41 cellular contexts compared by ENCODE assay signal in the genomic region with DNA sequence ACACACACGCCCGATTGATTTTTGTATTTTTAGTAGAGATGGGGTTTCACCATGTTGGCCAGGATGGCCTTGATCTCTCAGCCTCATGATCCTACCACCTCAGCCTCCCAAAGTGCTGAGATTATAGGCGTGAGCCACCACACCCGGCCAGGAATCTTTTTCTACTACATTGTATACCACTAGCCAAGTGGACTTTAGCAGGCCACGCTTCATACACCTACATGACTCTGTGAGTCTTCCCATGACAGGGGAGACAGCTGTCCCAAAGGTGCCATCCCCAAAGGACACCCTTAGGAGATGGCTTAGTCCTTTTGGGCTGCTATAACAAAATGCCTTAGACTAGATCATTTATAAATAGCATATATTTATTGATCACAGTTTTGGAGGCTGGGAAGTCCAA. TPM values are rescaled to one million over a fixed set of nuclear protein-coding genes. Genes with fewer than 3 reads are reported as not detected.
"Had no signal": no experiment of that assay in that cellular context is flagged by ENCODE, and none has a peak within 500 bp of the region (broad histone marks: within the 10 kb centered on the region; RNA-seq: fewer than 3 reads in every experiment).

No MANE protein-coding gene starts in this region.

- H3K27ac ChIP-seq: adrenal gland, ascending aorta, body of pancreas, brain microvascular endothelial cell, breast epithelium, cardiac muscle cell had no signal

- H3K4me1 ChIP-seq: adrenal gland, ascending aorta, breast epithelium had no signal

- H3K36me3 ChIP-seq: adrenal gland, ascending aorta, brain microvascular endothelial cell, breast epithelium, cardiac muscle cell had no signal

- DNase-seq: activated effector memory CD4-positive, alpha-beta T cell treated with anti-CD3 and anti-CD28 coated beads, Interleukin-2, amount 50 U/mL, for 16 hours; activated gamma-delta T cell; activated gamma-delta T cell treated with Interleukin-2 at 50 U/mL for 16 hours; activated naive CD4-positive, alpha-beta T cell; activated naive CD4-positive, alpha-beta T cell treated with anti-CD3 and anti-CD28 coated beads for 36 hours; activated naive CD4-positive, alpha-beta T cell treated with anti-CD3 and anti-CD28 coated beads, Interleukin-2, amount 10 ng/mL, durations not matched to agents 7 days and 5 days; activated naive CD4-positive, alpha-beta T cell treated with anti-CD3 and anti-CD28 coated beads, Interleukin-2, amount 50 U/mL, for 16 hours; activated naive CD4-positive, alpha-beta T cell treated with Interleukin-2 at 50 U/mL for 16 hours; activated naive CD8-positive, alpha-beta T cell treated with anti-CD3 and anti-CD28 coated beads for 36 hours; activated naive CD8-positive, alpha-beta T cell treated with anti-CD3 and anti-CD28 coated beads, Interleukin-2, amount 10 ng/mL, durations not matched to agents 7 days and 5 days; activated naive CD8-positive, alpha-beta T cell treated with anti-CD3 and anti-CD28 coated beads, Interleukin-2, amount 50 U/mL, for 24 hours; activated T-cell treated with anti-CD3 and anti-CD28 coated beads for 4 hours; activated T-cell treated with anti-CD3 and anti-CD28 coated beads, Interleukin-2, amount 50 U/mL, for 1 hour; activated T-cell treated with anti-CD3 and anti-CD28 coated beads, Interleukin-2, amount 50 U/mL, for 24 hours; activated T-cell treated with anti-CD3 and anti-CD28 coated beads, Interleukin-2, amount 50 U/mL, for 4 hours; activated T-cell treated with anti-CD3 and anti-CD28 coated beads, Interleukin-2, amount 50 U/mL, for 48 hours; activated T-cell treated with anti-CD3 and anti-CD28 coated beads, Interleukin-2, amount 50 U/mL, for 72 hours; adrenal gland; amniotic stem cell; amygdala; anterior cingulate cortex; body of pancreas; brain microvascular endothelial cell; caudate nucleus; central memory CD4-positive, alpha-beta T cell; cerebellar nuclear complex had no signal

- H3K27me3 ChIP-seq: adrenal gland, ascending aorta, body of pancreas, brain microvascular endothelial cell, breast epithelium, cardiac muscle cell had no signal

- ATAC-seq: activated naive CD4-positive, alpha-beta T cell treated with anti-CD3 and anti-CD28 coated beads, Interleukin-2, amount 50 U/mL, for 72 hours; activated naive CD8-positive, alpha-beta T cell treated with anti-CD3 and anti-CD28 coated beads, Interleukin-2, amount 50 U/mL, for 24 hours; activated T-cell treated with anti-CD3 and anti-CD28 coated beads, Interleukin-2, amount 50 U/mL, for 4 hours; activated T-cell treated with anti-CD3 and anti-CD28 coated beads, Interleukin-2, amount 50 U/mL, for 72 hours; activated T-helper 17 cell treated with anti-CD3 and anti-CD28 coated beads, Interleukin-2, amount 50 U/mL, for 72 hours; body of pancreas had no signal

- H3K27ac Mint-ChIP-seq: activated naive CD4-positive, alpha-beta T cell treated with anti-CD3 and anti-CD28 coated beads for 36 hours; activated naive CD4-positive, alpha-beta T cell treated with anti-CD3 and anti-CD28 coated beads, Interleukin-2, amount 10 ng/mL, durations not matched to agents 7 days and 5 days; activated naive CD4-positive, alpha-beta T cell treated with anti-CD3 and anti-CD28 coated beads, Interleukin-2, amount 50 U/mL, for 24 hours; activated naive CD4-positive, alpha-beta T cell treated with anti-CD3 and anti-CD28 coated beads, Interleukin-2, amount 50 U/mL, for 72 hours; activated naive CD8-positive, alpha-beta T cell; activated naive CD8-positive, alpha-beta T cell treated with anti-CD3 and anti-CD28 coated beads for 36 hours; activated naive CD8-positive, alpha-beta T cell treated with anti-CD3 and anti-CD28 coated beads, Interleukin-2, amount 10 ng/mL, durations not matched to agents 7 days and 5 days; activated naive CD8-positive, alpha-beta T cell treated with anti-CD3 and anti-CD28 coated beads, Interleukin-2, amount 50 U/mL, for 24 hours; activated T-cell treated with anti-CD3 and anti-CD28 coated beads, Interleukin-2, amount 50 U/mL, for 24 hours; activated T-cell treated with anti-CD3 and anti-CD28 coated beads, Interleukin-2, amount 50 U/mL, for 72 hours; activated T-helper 1 cell treated with anti-CD3 and anti-CD28 coated beads, Interleukin-12 subunit alpha, Interleukin-12 subunit beta, Interleukin-2, Interleukin-4 antibody, amounts not matched to agents 30 ng/mL and 10 ng/mL and 1 ng/mL, durations not matched to agents 14 hours and 24 hours and 36 hours; activated T-helper 17 cell treated with anti-CD3 and anti-CD28 coated beads, Interleukin-2, amount 50 U/mL, for 72 hours; activated T-helper 2 cell treated with anti-CD3 and anti-CD28 coated beads, Interferon-gamma antibody, Interleukin-2, Interleukin-4, amounts not matched to agents 10 μg/mL and 5 μg/mL and 100 μg/mL, durations not matched to agents 14 hours and 24 hours and 36 hours; brain had no signal

- H3K4me1 Mint-ChIP-seq: activated naive CD4-positive, alpha-beta T cell treated with anti-CD3 and anti-CD28 coated beads, Interleukin-2, amount 50 U/mL, for 24 hours; activated naive CD8-positive, alpha-beta T cell treated with anti-CD3 and anti-CD28 coated beads for 36 hours; activated T-helper 17 cell treated with anti-CD3 and anti-CD28 coated beads, Interleukin-2, amount 50 U/mL, for 72 hours; brain; central memory CD8-positive, alpha-beta T cell had no signal

- H3K4me3 ChIP-seq: adrenal gland, ascending aorta, body of pancreas, breast epithelium, cardiac muscle cell had no signal

- H3K27me3 Mint-ChIP-seq: activated naive CD4-positive, alpha-beta T cell treated with anti-CD3 and anti-CD28 coated beads, Interleukin-2, amount 10 ng/mL, durations not matched to agents 7 days and 5 days; activated naive CD4-positive, alpha-beta T cell treated with anti-CD3 and anti-CD28 coated beads, Interleukin-2, amount 50 U/mL, for 24 hours; activated naive CD8-positive, alpha-beta T cell; activated naive CD8-positive, alpha-beta T cell treated with anti-CD3 and anti-CD28 coated beads for 36 hours had no signal

- FAIRE-seq: astrocyte, bronchial epithelial cell had no signal

- H3K36me3 Mint-ChIP-seq: activated naive CD4-positive, alpha-beta T cell treated with anti-CD3 and anti-CD28 coated beads, Interleukin-2, amount 10 ng/mL, durations not matched to agents 7 days and 5 days; activated naive CD4-positive, alpha-beta T cell treated with anti-CD3 and anti-CD28 coated beads, Interleukin-2, amount 50 U/mL, for 24 hours; activated naive CD4-positive, alpha-beta T cell treated with anti-CD3 and anti-CD28 coated beads, Interleukin-2, amount 50 U/mL, for 72 hours; activated naive CD8-positive, alpha-beta T cell; activated naive CD8-positive, alpha-beta T cell treated with anti-CD3 and anti-CD28 coated beads for 36 hours; activated naive CD8-positive, alpha-beta T cell treated with anti-CD3 and anti-CD28 coated beads, Interleukin-2, amount 10 ng/mL, durations not matched to agents 7 days and 5 days; brain had no signal

- H3K4me3 Mint-ChIP-seq: activated naive CD4-positive, alpha-beta T cell treated with anti-CD3 and anti-CD28 coated beads for 36 hours; activated naive CD4-positive, alpha-beta T cell treated with anti-CD3 and anti-CD28 coated beads, Interleukin-2, amount 10 ng/mL, durations not matched to agents 7 days and 5 days; activated naive CD4-positive, alpha-beta T cell treated with anti-CD3 and anti-CD28 coated beads, Interleukin-2, amount 50 U/mL, for 24 hours; activated naive CD8-positive, alpha-beta T cell; activated naive CD8-positive, alpha-beta T cell treated with anti-CD3 and anti-CD28 coated beads for 36 hours; activated naive CD8-positive, alpha-beta T cell treated with anti-CD3 and anti-CD28 coated beads, Interleukin-2, amount 10 ng/mL, durations not matched to agents 7 days and 5 days; activated naive CD8-positive, alpha-beta T cell treated with anti-CD3 and anti-CD28 coated beads, Interleukin-2, amount 50 U/mL, for 24 hours; activated T-cell treated with anti-CD3 and anti-CD28 coated beads, Interleukin-2, amount 50 U/mL, for 24 hours; activated T-cell treated with anti-CD3 and anti-CD28 coated beads, Interleukin-2, amount 50 U/mL, for 4 hours; activated T-cell treated with anti-CD3 and anti-CD28 coated beads, Interleukin-2, amount 50 U/mL, for 72 hours; activated T-helper 1 cell treated with anti-CD3 and anti-CD28 coated beads, Interleukin-12 subunit alpha, Interleukin-12 subunit beta, Interleukin-2, Interleukin-4 antibody, amounts not matched to agents 30 ng/mL and 10 ng/mL and 1 ng/mL, durations not matched to agents 14 hours and 24 hours and 36 hours; activated T-helper 17 cell treated with anti-CD3 and anti-CD28 coated beads, Interleukin-2, amount 50 U/mL, for 72 hours; brain; central memory CD8-positive, alpha-beta T cell had no signal

- H3K9me3 Mint-ChIP-seq: activated naive CD4-positive, alpha-beta T cell treated with anti-CD3 and anti-CD28 coated beads for 36 hours; activated naive CD4-positive, alpha-beta T cell treated with anti-CD3 and anti-CD28 coated beads, Interleukin-2, amount 10 ng/mL, durations not matched to agents 7 days and 5 days; activated naive CD4-positive, alpha-beta T cell treated with anti-CD3 and anti-CD28 coated beads, Interleukin-2, amount 50 U/mL, for 24 hours; activated naive CD4-positive, alpha-beta T cell treated with anti-CD3 and anti-CD28 coated beads, Interleukin-2, amount 50 U/mL, for 72 hours; activated naive CD8-positive, alpha-beta T cell treated with anti-CD3 and anti-CD28 coated beads for 36 hours; activated naive CD8-positive, alpha-beta T cell treated with anti-CD3 and anti-CD28 coated beads, Interleukin-2, amount 10 ng/mL, durations not matched to agents 7 days and 5 days; activated naive CD8-positive, alpha-beta T cell treated with anti-CD3 and anti-CD28 coated beads, Interleukin-2, amount 50 U/mL, for 24 hours; activated T-cell treated with anti-CD3 and anti-CD28 coated beads, Interleukin-2, amount 50 U/mL, for 24 hours; activated T-cell treated with anti-CD3 and anti-CD28 coated beads, Interleukin-2, amount 50 U/mL, for 4 hours; activated T-cell treated with anti-CD3 and anti-CD28 coated beads, Interleukin-2, amount 50 U/mL, for 72 hours; activated T-helper 1 cell treated with anti-CD3 and anti-CD28 coated beads, Interleukin-12 subunit alpha, Interleukin-12 subunit beta, Interleukin-2, Interleukin-4 antibody, amounts not matched to agents 30 ng/mL and 10 ng/mL and 1 ng/mL, durations not matched to agents 14 hours and 24 hours and 36 hours; activated T-helper 17 cell treated with anti-CD3 and anti-CD28 coated beads, Interleukin-2, amount 50 U/mL, for 72 hours; activated T-helper 2 cell treated with anti-CD3 and anti-CD28 coated beads, Interferon-gamma antibody, Interleukin-2, Interleukin-4, amounts not matched to agents 10 μg/mL and 5 μg/mL and 100 μg/mL, durations not matched to agents 14 hours and 24 hours and 36 hours; brain; central memory CD8-positive, alpha-beta T cell had no signal

- H3K9me3 ChIP-seq: adrenal gland, ascending aorta, body of pancreas, breast epithelium had no signal

RNA-seq across cellular contexts. Expression of a gene that starts 32.8 kb away (rescaled TPM):
- total RNA-seq: ascending aorta, bronchial epithelial cell, cardiac septum, chondrocyte had no signal
- polyA plus RNA-seq: cardiac muscle cell had no signal

RNA-seq across cellular contexts. Expression of a gene that starts 35.3 kb away (rescaled TPM):
- total RNA-seq: activated naive CD4-positive, alpha-beta T cell treated with anti-CD3 and anti-CD28 coated beads for 36 hours; activated naive CD8-positive, alpha-beta T cell treated with anti-CD3 and anti-CD28 coated beads for 36 hours; activated naive CD8-positive, alpha-beta T cell treated with anti-CD3 and anti-CD28 coated beads, Interleukin-2, amount 10 ng/mL, durations not matched to agents 7 days and 5 days; activated T-cell treated with anti-CD3 and anti-CD28 coated beads, Interleukin-2, amount 50 U/mL, for 72 hours; activated T-helper 1 cell treated with anti-CD3 and anti-CD28 coated beads, Interleukin-12 subunit alpha, Interleukin-12 subunit beta, Interleukin-2, Interleukin-4 antibody, amounts not matched to agents 30 ng/mL and 10 ng/mL and 1 ng/mL, durations not matched to agents 14 hours and 24 hours and 36 hours; activated T-helper 2 cell treated with anti-CD3 and anti-CD28 coated beads, Interferon-gamma antibody, Interleukin-2, Interleukin-4, amounts not matched to agents 10 μg/mL and 5 μg/mL and 100 μg/mL, durations not matched to agents 14 hours and 24 hours and 36 hours had no signal
